In genomic region chr20:46088409-46089075, GRCh38 we compare ENCODE assay signal across 1 cellular context.
TF ChIP-seq lines count a peak whose summit lies in the region.

No MANE protein-coding gene starts in this region.

TF ChIP-seq in H1, 55 proteins besides CTCF, POLR2A, EP300 and RAD21:
- no peak for TF ChIP-seq KDM4A (IDR thresholded peaks at IDR 0.05; ENCODE audit: low read depth, low read length, severe bottlenecking)
- TF ChIP-seq NRF1 (IDR thresholded peaks at IDR 0.05; ENCODE audit: low read depth, low read length) = no peak
- TF ChIP-seq SUZ12 (IDR thresholded peaks at IDR 0.05; ENCODE audit: low read length) = no peak
- TF ChIP-seq MAX (IDR thresholded peaks at IDR 0.05) = no peak
- no peak for TF ChIP-seq RBBP5 (IDR thresholded peaks at IDR 0.05; ENCODE audit: borderline replicate concordance, low read depth, low read length)
- no peak for TF ChIP-seq EGR1 (IDR thresholded peaks at IDR 0.05; ENCODE audit: borderline replicate concordance, low read depth, low read length)
- TF ChIP-seq USF2 (IDR thresholded peaks at IDR 0.05; ENCODE audit: low read length) = no peak
- no peak for TF ChIP-seq ASH2L (IDR thresholded peaks at IDR 0.05; ENCODE audit: low read length)
- TF ChIP-seq CBX5 (IDR thresholded peaks at IDR 0.05; ENCODE audit: low read depth, low read length) = no peak
- no peak for TF ChIP-seq TEAD4 (IDR thresholded peaks at IDR 0.05; ENCODE audit: low read depth, low read length)
- no peak for TF ChIP-seq RNF2 (IDR thresholded peaks at IDR 0.05; ENCODE audit: borderline replicate concordance, low read depth, low read length, missing control alignments, poor library complexity, severe bottlenecking)
- TF ChIP-seq SAP30 (IDR thresholded peaks at IDR 0.05; ENCODE audit: insufficient read depth, insufficient replicate concordance, low read length) = no peak
- no peak for TF ChIP-seq JUN (IDR thresholded peaks at IDR 0.05; ENCODE audit: low read depth, low read length)
- TF ChIP-seq GABPA (IDR thresholded peaks at IDR 0.05; ENCODE audit: borderline replicate concordance, insufficient read depth, low read length) = no peak
- TF ChIP-seq TCF12 (IDR thresholded peaks at IDR 0.05; ENCODE audit: low read depth, low read length) = no peak
- no peak for TF ChIP-seq SRF (IDR thresholded peaks at IDR 0.05; ENCODE audit: low read depth, low read length)
- no peak for TF ChIP-seq TAF7 (optimal IDR thresholded peaks at IDR 0.05; ENCODE audit: borderline replicate concordance, low read depth, low read length)
